21 cellular contexts compared by ENCODE assay signal in the genomic region with DNA sequence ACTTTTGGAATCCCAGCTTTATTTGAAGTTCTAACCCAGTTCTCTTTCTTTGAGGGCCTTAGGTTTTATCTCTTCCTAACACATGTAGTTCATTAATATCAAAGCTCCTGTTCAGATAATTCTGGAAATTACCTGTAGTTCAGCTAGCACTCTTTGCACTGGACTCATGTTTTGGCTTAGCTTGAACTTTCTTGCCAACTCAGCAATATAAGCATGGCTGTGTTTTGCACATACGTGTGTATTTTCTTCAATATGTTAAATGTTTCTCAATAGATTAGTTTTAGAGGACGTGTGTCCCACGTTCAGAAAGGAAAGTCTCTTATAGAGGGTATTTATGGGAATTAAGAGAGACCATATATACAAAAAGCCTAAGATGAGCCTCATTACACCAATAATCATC.
DNase-seq lines count a peak whose midpoint lies in the region; ATAC-seq, FAIRE-seq and TF ChIP-seq lines count a peak whose summit lies in the region.
"Had no signal": no experiment of that assay in that cellular context is flagged by ENCODE, and none has a peak within 500 bp of the region (broad histone marks: within the 10 kb centered on the region; RNA-seq: fewer than 3 reads in every experiment).

No MANE protein-coding gene starts in this region.

- H3K9ac ChIP-seq in K562 (ENCODE audit: insufficient read depth in 1 of 2, low read depth in 2 of 2, low read length in 2 of 2) = no peak overlapping the region
- H3K9ac ChIP-seq: BLaER1 treated with 17β-estradiol and CSF1 and Interleukin-3, amounts not matched to agents 10 nM and 100 nM had no signal

- H3K9me1 ChIP-seq in K562 (ENCODE audit: control insufficient read depth, insufficient read depth, low read length) = no peaks in the 10 kb centered on the region

- BruUV-seq in K562 (replicated peaks; lab: Mats Ljungman, UMichigan) = no TSS peak

- TF ChIP-seq EP300 in A549 (IDR thresholded peaks at IDR 0.05) = no peak
- no peak for TF ChIP-seq EP300 in K562 (IDR thresholded peaks at IDR 0.05; ENCODE audit: low read length)

- no peak for TF ChIP-seq RAD21 in A549 (conservative IDR thresholded peaks at IDR 0.05 in 1 of 2, IDR thresholded peaks at IDR 0.05 in 1 of 2)
- no peak for TF ChIP-seq RAD21 in K562 (CRISPR knock-in tag; conservative IDR thresholded peaks at IDR 0.05 in 1 of 2, IDR thresholded peaks at IDR 0.05 in 1 of 2)

- CTCF ChIA-PET in A549 (lab: Yijun Ruan, JAX) = no interaction called here
- CTCF ChIA-PET in K562 (lab: Yijun Ruan, JAX; ENCODE audit: low intra/inter-chr PET ratio) = no interaction called here
- CTCF ChIA-PET in GM10248 (lab: Yijun Ruan, JAX) = interaction anchor here (0.6 to 1.3 kb wide), 2 partner anchors 16 to 25 kb away, joined by 3 to 4 read pairs; no protein-coding TSS in a partner anchor

- TF ChIP-seq POLR2A in A549 (IDR thresholded peaks at IDR 0.05; ENCODE audit: low read length) (no peak), H54 (IDR thresholded peaks at IDR 0.05; ENCODE audit: low read depth, low read length) (no peak), K562 (conservative IDR thresholded peaks at IDR 0.05) (no peak)

- no peak for TF ChIP-seq CTCF in A549 (IDR thresholded peaks at IDR 0.05)
- no peak for TF ChIP-seq CTCF in K562 (IDR thresholded peaks at IDR 0.05 in 2 of 3, conservative IDR thresholded peaks at IDR 0.05 in 1 of 3; ENCODE audit: insufficient read depth in 2 of 3, low read depth in 1 of 3, low read length in 3 of 3)
- TF ChIP-seq CTCF in GM10248 (IDR thresholded peaks at IDR 0.05; ENCODE audit: control extremely low read depth, extremely low read depth, low read depth, missing control alignments) = no peak

- H4K20me1 ChIP-seq in K562 (replicated peaks; ENCODE audit: control insufficient read depth, insufficient read depth, low read length) = no peaks in the 10 kb centered on the region
- H4K20me1 ChIP-seq: BLaER1 treated with 17β-estradiol and CSF1 and Interleukin-3, amounts not matched to agents 10 nM and 100 nM had no signal

- no peak for ATAC-seq in A549
- ATAC-seq in K562 = no peak
- ATAC-seq in GM18870 (IDR thresholded peaks at IDR 0.05; ENCODE audit: unreplicated experiment) = no peak
- ATAC-seq: CD8-positive, alpha-beta T cell; GM12878 had no signal

- POLR2A ChIA-PET in A549 (lab: Yijun Ruan, JAX) (no interaction called here), K562 (lab: Yijun Ruan, JAX) (no interaction called here), GM10248 (lab: Yijun Ruan, JAX) (no interaction called here)

- H3K9me3 ChIP-seq in A549 = no peaks in the 10 kb centered on the region
- H3K9me3 ChIP-seq in K562 (replicated peaks; ENCODE audit: control insufficient read depth, insufficient read depth, low read depth, low read length) = no peaks in the 10 kb centered on the region
- H3K9me3 ChIP-seq: Caco-2 had no signal

- H3K4me3 ChIP-seq in A549 = no peak overlapping the region
- H3K4me3 ChIP-seq in K562 = no peak overlapping the region
- H3K4me3 ChIP-seq: BLaER1 treated with 17β-estradiol and CSF1 and Interleukin-3, amounts not matched to agents 10 nM and 100 nM; GM12878 had no signal

- FAIRE-seq in A549 (lab: Jason Lieb, UNC) (no peak), H54 (lab: Jason Lieb, UNC) (peak; percentile 11), K562 (lab: Jason Lieb, UNC) (peak; percentile 58)
- FAIRE-seq: D721Med, GM12878, GM12892, GM18507, GM19239 had no signal

- intact Hi-C loops in K562 (cut with micrococcal nuclease) = no loop called here

- no peak overlapping the region for H2AFZ ChIP-seq in K562 (ENCODE audit: low read depth, low read length)

- WGBS in A549 (ENCODE audit: missing lambda C conversion rate) = 66% methylated on average over 3 of the region's 3 CpGs
- 4% methylated on average over 3 of the region's 3 CpGs for WGBS in K562 (ENCODE audit: insufficient coverage, low coverage, missing lambda C conversion rate)

- H3K4me1 ChIP-seq in A549 (no peaks in the 10 kb centered on the region), K562 (replicated peaks in 1 of 2; ENCODE audit: control insufficient read depth in 2 of 2, insufficient read depth in 2 of 2, low read length in 2 of 2) (no peaks in the 10 kb centered on the region)
- H3K4me1 ChIP-seq: BLaER1 treated with 17β-estradiol and CSF1 and Interleukin-3, amounts not matched to agents 10 nM and 100 nM had no signal

- DNase-seq in A549 (ENCODE audit: low read depth in 1 of 2, low spot score in 1 of 2) (no peak), H54 (ENCODE audit: insufficient read length, low spot score) (no peak), K562 (ENCODE audit: extremely low read depth in 1 of 4, low spot score in 3 of 4) (no peak), NCI-H2171 (lab: John Stamatoyannopoulos, UW) (no peak), GM10248 (ENCODE audit: extremely low spot score) (no peak)
- DNase-seq: 8988T; AML-193; Caco-2; Calu3; CD4-positive, alpha-beta T cell; CD8-positive, alpha-beta T cell; DMS79 treated with DMSO at 0.1 percent for 48 hours; GF-D8 had no signal

- H3K4me2 ChIP-seq in A549 (no peak overlapping the region), K562 (ENCODE audit: insufficient read depth, low read length) (no peak overlapping the region)
- H3K4me2 ChIP-seq: BLaER1 treated with 17β-estradiol and CSF1 and Interleukin-3, amounts not matched to agents 10 nM and 100 nM had no signal

- in situ Hi-C loops in K562 (cut with MboI) = no loop called here

- no peaks in the 10 kb centered on the region for H3K79me2 ChIP-seq in K562 (ENCODE audit: control insufficient read depth, insufficient read depth, low read length)

- no peaks in the 10 kb centered on the region; a peak in 1 of 5 replicates for H3K27me3 ChIP-seq in K562 (ENCODE audit: control insufficient read depth in 2 of 2, insufficient read depth in 2 of 2, low read length in 2 of 2)
- H3K27me3 ChIP-seq: BLaER1 treated with 17β-estradiol and CSF1 and Interleukin-3, amounts not matched to agents 10 nM and 100 nM had no signal

- H3K27ac ChIP-seq in A549 = no peak overlapping the region
- no peak overlapping the region for H3K27ac ChIP-seq in K562 (ENCODE audit: extremely low read depth, low read depth, low read length)
- H3K27ac ChIP-seq: BLaER1 treated with 17β-estradiol and CSF1 and Interleukin-3, amounts not matched to agents 10 nM and 100 nM; C4-2B had no signal

- H3K36me3 ChIP-seq in K562 (ENCODE audit: control insufficient read depth, insufficient read depth, low read length) = no peaks in the 10 kb centered on the region
- H3K36me3 ChIP-seq: BLaER1 treated with 17β-estradiol and CSF1 and Interleukin-3, amounts not matched to agents 10 nM and 100 nM had no signal

TF ChIP-seq in A549, 52 proteins besides CTCF, POLR2A, EP300 and RAD21:
- TF ChIP-seq MAFK (IDR thresholded peaks at IDR 0.05; ENCODE audit: partially characterized antibody) (peak; percentile 92), ZC3H11A (IDR thresholded peaks at IDR 0.05) (no peak), SREBF2 (IDR thresholded peaks at IDR 0.05) (no peak)
- TF ChIP-seq, protein P1, sequence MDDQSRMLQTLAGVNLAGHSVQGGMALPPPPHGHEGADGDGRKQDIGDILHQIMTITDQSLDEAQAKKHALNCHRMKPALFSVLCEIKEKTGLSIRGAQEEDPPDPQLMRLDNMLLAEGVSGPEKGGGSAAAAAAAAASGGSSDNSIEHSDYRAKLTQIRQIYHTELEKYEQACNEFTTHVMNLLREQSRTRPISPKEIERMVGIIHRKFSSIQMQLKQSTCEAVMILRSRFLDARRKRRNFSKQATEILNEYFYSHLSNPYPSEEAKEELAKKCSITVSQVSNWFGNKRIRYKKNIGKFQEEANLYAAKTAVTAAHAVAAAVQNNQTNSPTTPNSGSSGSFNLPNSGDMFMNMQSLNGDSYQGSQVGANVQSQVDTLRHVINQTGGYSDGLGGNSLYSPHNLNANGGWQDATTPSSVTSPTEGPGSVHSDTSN (IDR thresholded peaks at IDR 0.05) = no peak

TF ChIP-seq in K562, 482 proteins besides CTCF, POLR2A, EP300 and RAD21 (continues in another document):
- TF ChIP-seq C11orf30 (IDR thresholded peaks at IDR 0.05; ENCODE audit: low read depth) = peak; percentile 76
- TF ChIP-seq NR3C1 (CRISPR knock-in tag; IDR thresholded peaks at IDR 0.05) = no peak
- no peak for TF ChIP-seq ZFP36 (IDR thresholded peaks at IDR 0.05; ENCODE audit: low read depth, low read length, partially characterized antibody)
- no peak for TF ChIP-seq PCBP1 (IDR thresholded peaks at IDR 0.05; ENCODE audit: low read depth, low read length, poor library complexity, severe bottlenecking)
- no peak for TF ChIP-seq ARHGAP35 (IDR thresholded peaks at IDR 0.05; ENCODE audit: partially characterized antibody)
- TF ChIP-seq, protein P2, sequence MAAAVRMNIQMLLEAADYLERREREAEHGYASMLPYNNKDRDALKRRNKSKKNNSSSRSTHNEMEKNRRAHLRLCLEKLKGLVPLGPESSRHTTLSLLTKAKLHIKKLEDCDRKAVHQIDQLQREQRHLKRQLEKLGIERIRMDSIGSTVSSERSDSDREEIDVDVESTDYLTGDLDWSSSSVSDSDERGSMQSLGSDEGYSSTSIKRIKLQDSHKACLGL (CRISPR knock-in tag; IDR thresholded peaks at IDR 0.05; ENCODE audit: borderline replicate concordance, poor library complexity, severe bottlenecking) = no peak
- peak; percentile 91 for TF ChIP-seq MAFK (IDR thresholded peaks at IDR 0.05; ENCODE audit: low read length)
- no peak for TF ChIP-seq ZBTB8A (IDR thresholded peaks at IDR 0.05; ENCODE audit: partially characterized antibody)
- TF ChIP-seq PPARD (CRISPR knock-in tag; IDR thresholded peaks at IDR 0.05) = no peak
- TF ChIP-seq, protein P3, sequence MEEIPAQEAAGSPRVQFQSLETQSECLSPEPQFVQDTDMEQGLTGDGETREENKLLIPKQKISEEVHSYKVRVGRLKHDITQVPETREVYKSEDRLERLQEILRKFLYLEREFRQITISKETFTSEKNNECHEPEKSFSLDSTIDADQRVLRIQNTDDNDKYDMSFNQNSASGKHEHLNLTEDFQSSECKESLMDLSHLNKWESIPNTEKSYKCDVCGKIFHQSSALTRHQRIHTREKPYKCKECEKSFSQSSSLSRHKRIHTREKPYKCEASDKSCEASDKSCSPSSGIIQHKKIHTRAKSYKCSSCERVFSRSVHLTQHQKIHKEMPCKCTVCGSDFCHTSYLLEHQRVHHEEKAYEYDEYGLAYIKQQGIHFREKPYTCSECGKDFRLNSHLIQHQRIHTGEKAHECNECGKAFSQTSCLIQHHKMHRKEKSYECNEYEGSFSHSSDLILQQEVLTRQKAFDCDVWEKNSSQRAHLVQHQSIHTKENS (CRISPR knock-in tag; IDR thresholded peaks at IDR 0.05) = no peak
